13 cellular contexts compared by ENCODE assay signal in the genomic region with DNA sequence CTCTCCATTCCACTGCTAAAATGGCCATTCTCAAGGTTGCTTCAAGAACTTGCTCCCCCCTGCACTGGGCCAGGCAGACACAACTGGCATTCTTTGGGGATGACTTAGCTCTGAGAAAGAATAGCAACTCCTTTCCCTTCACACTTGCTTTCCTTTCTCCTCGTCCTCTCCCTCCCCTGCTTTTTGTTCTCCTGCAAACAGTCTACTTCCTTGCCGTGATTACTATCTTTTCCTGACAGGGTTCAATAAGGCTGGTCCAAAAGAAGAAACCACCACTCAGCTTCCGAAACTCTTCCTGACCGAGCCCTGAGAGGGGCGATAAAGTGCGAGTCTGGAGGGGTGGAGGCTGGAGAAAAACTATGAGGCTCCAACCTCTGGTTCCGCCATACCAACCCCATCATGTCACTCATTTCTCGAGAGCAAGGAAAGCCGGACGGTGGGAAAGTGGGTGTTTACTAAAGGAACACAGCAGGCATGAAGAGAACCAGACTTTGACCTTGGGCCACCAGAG. TPM values are rescaled to one million over a fixed set of nuclear protein-coding genes. Genes with fewer than 3 reads are reported as not detected.
A peak's percentile ranks its signal among the peaks of the same experiment; 100 is the strongest.
DNase-seq lines count a peak whose midpoint lies in the region; ATAC-seq and TF ChIP-seq lines count a peak whose summit lies in the region.
"Had no signal": no experiment of that assay in that cellular context is flagged by ENCODE, and none has a peak within 500 bp of the region (broad histone marks: within the 10 kb centered on the region; RNA-seq: fewer than 3 reads in every experiment).

No MANE protein-coding gene starts in this region.

- H3K27ac ChIP-seq in GM23338 (ENCODE audit: low read depth): 0 out of 2 replicates have a peak overlapping the region, but pooled peaks have one; percentile 45
- no peak overlapping the region for H3K27ac ChIP-seq in Karpas-422 (ENCODE audit: low read length)
- H3K27ac ChIP-seq in adrenal gland: peak overlapping the region in 2 of 5 donors; percentile 63 to 94
- H3K27ac ChIP-seq: SJCRH30 had no signal

- intact Hi-C loops in adrenal gland (cut with DNase I): no loop called here

- H4K20me1 ChIP-seq in GM23338 (replicated peaks; ENCODE audit: insufficient read depth) (peaks cover 38% of the 10 kb centered on the region), Karpas-422 (ENCODE audit: insufficient read depth, low read depth, low read length) (no peaks in the 10 kb centered on the region)

- no peak overlapping the region for H2AFZ ChIP-seq in GM23338
- no peak overlapping the region for H2AFZ ChIP-seq in Karpas-422 (ENCODE audit: low read length)

- no peak for ATAC-seq in GM23338
- ATAC-seq: stimulated activated naive CD8-positive, alpha-beta T cell treated with anti-CD3 and anti-CD28 coated beads, Interleukin-15, Interleukin-2, amounts not matched to agents 100 U/mL and 50 U/mL, for 24 hours had no signal

- peaks cover 59% of the 10 kb centered on the region for H3K4me1 Mint-ChIP-seq in GM23338

- no peaks in the 10 kb centered on the region for H3K9me2 ChIP-seq in GM23338 (ENCODE audit: insufficient read depth)
- no peaks in the 10 kb centered on the region for H3K9me2 ChIP-seq in Karpas-422 (replicated peaks; ENCODE audit: insufficient read depth, low read length)

- peaks cover 27% of the 10 kb centered on the region for H3K4me1 ChIP-seq in GM23338 (ENCODE audit: insufficient read depth)
- H3K4me1 ChIP-seq in skeletal muscle satellite cell (ENCODE audit: control insufficient read depth, insufficient read depth, low read length): peaks cover 84% of the 10 kb centered on the region
- H3K4me1 ChIP-seq in Karpas-422 (ENCODE audit: low read length): no peaks in the 10 kb centered on the region
- H3K4me1 ChIP-seq in adrenal gland (replicated peaks in 1 of 2): peaks cover 39 to 62% of the 10 kb centered on the region in 2 donors

- H3K36me3 ChIP-seq in GM23338 (ENCODE audit: insufficient read depth): peaks cover 34% of the 10 kb centered on the region
- peaks cover 96% of the 10 kb centered on the region for H3K36me3 ChIP-seq in skeletal muscle satellite cell (ENCODE audit: insufficient read depth, low read length)
- H3K36me3 ChIP-seq in Karpas-422 (ENCODE audit: insufficient read depth, low read length): no peaks in the 10 kb centered on the region
- peaks cover 0 to 54% of the 10 kb centered on the region in 2 donors for H3K36me3 ChIP-seq in adrenal gland (replicated peaks in 1 of 2)

- H3K4me3 ChIP-seq in GM23338 (no peak overlapping the region), astrocyte of the spinal cord (ENCODE audit: low read depth, low read length) (no peak overlapping the region), skeletal muscle satellite cell (ENCODE audit: low read length) (peak overlapping the region; percentile 100), Karpas-422 (ENCODE audit: low read length) (no peak overlapping the region), adrenal gland (no peak overlapping the region)
- H3K4me3 ChIP-seq: SJCRH30 had no signal

- H3K4me3 Mint-ChIP-seq in GM23338: no peak overlapping the region

- H3K27me3 Mint-ChIP-seq in GM23338 (ENCODE audit: insufficient read depth, low read depth, poor library complexity): peaks cover 33% of the 10 kb centered on the region

- DNase-seq in GM23338 (ENCODE audit: low spot score) (no peak), astrocyte of the spinal cord (ENCODE audit: low read depth, low spot score) (peak; percentile 81), hepatic stellate cell (ENCODE audit: low spot score) (peak; percentile 78), CD1c-positive myeloid dendritic cell (ENCODE audit: extremely low spot score) (no peak), Karpas-422 (no peak), adrenal gland (no peak)
- DNase-seq in activated CD4-positive, alpha-beta T cell treated with anti-CD3 and anti-CD28 coated beads for 48 hours: no peak
- DNase-seq: activated CD8-positive, alpha-beta memory T cell treated with anti-CD3 and anti-CD28 coated beads, Interleukin-2, amount 50 U/mL, for 48 hours; NCI-H1436; occipital lobe; SJCRH30; stimulated activated naive CD8-positive, alpha-beta T cell treated with anti-CD3 and anti-CD28 coated beads, Interleukin-15, Interleukin-2, amounts not matched to agents 100 U/mL and 50 U/mL, for 24 hours had no signal

- no peak overlapping the region for H3K27ac Mint-ChIP-seq in GM23338

- H3K27me3 ChIP-seq in GM23338 (ENCODE audit: insufficient read depth) (peaks cover 6% of the 10 kb centered on the region; the same call in 1 of the 2 replicates), skeletal muscle satellite cell (ENCODE audit: control insufficient read depth, insufficient read depth, low read length) (no peaks in the 10 kb centered on the region), Karpas-422 (ENCODE audit: low read length) (no peaks in the 10 kb centered on the region), adrenal gland (no peaks in the 10 kb centered on the region)
- H3K27me3 ChIP-seq: SJCRH30 had no signal

- H3K9me3 ChIP-seq in skeletal muscle satellite cell (replicated peaks; ENCODE audit: low read length) (no peaks in the 10 kb centered on the region), Karpas-422 (ENCODE audit: low read length) (no peaks in the 10 kb centered on the region), adrenal gland (replicated peaks in 1 of 3) (no peaks in the 10 kb centered on the region)
- H3K9me3 ChIP-seq: SJCRH30 had no signal

- TF ChIP-seq CTCF in GM23338 (conservative IDR thresholded peaks at IDR 0.05; ENCODE audit: low read depth in 2 of 2) (no peak), astrocyte of the spinal cord (IDR thresholded peaks at IDR 0.05; ENCODE audit: low read depth, low read length) (no peak), adrenal gland (IDR thresholded peaks at IDR 0.05) (no peak)

- in situ Hi-C loops in astrocyte of the spinal cord (cut with HindIII; ENCODE audit: low sequenced_read_pairs): no loop called here

- H3K79me2 ChIP-seq in GM23338 (replicated peaks; ENCODE audit: insufficient read depth) (peaks cover 38% of the 10 kb centered on the region), Karpas-422 (ENCODE audit: low read length) (no peaks in the 10 kb centered on the region)

- no peaks in the 10 kb centered on the region for H3K9me3 Mint-ChIP-seq in GM23338

- H3K9ac ChIP-seq in skeletal muscle satellite cell (ENCODE audit: low read depth, low read length) (peak overlapping the region; percentile 100), Karpas-422 (ENCODE audit: low read length) (no peak overlapping the region)

- peaks cover 36% of the 10 kb centered on the region for H3F3A ChIP-seq in GM23338 (replicated peaks; ENCODE audit: low read depth)

- TF ChIP-seq POLR2A in adrenal gland (IDR thresholded peaks at IDR 0.05): no peak

- H3K4me2 ChIP-seq in GM23338 (no peak overlapping the region), skeletal muscle satellite cell (ENCODE audit: low read length) (peak overlapping the region; percentile 98), Karpas-422 (ENCODE audit: low read depth, low read length, poor library complexity, severe bottlenecking) (no peak overlapping the region)

- peaks cover 78% of the 10 kb centered on the region for H3K36me3 Mint-ChIP-seq in GM23338 (ENCODE audit: low read depth)

- WGBS in adrenal gland, 4 donors: 66 to 75% (median 73%) methylated on average over 10 of the region's 10 CpGs

TF ChIP-seq in GM23338, 12 proteins besides CTCF, POLR2A, EP300 and RAD21:
- no peak for TF ChIP-seq POLR2AphosphoS5 (IDR thresholded peaks at IDR 0.05; ENCODE audit: low read depth)
- no peak for TF ChIP-seq STAT1 (IDR thresholded peaks at IDR 0.05; ENCODE audit: unreplicated experiment)
- no peak for TF ChIP-seq EZH2 (IDR thresholded peaks at IDR 0.05; ENCODE audit: low read depth, unreplicated experiment)
- TF ChIP-seq ZNF114 (CRISPR knock-in tag; IDR thresholded peaks at IDR 0.05): no peak
- TF ChIP-seq JUNB (IDR thresholded peaks at IDR 0.05; ENCODE audit: unreplicated experiment): no peak
- TF ChIP-seq REST (IDR thresholded peaks at IDR 0.05; ENCODE audit: unreplicated experiment): no peak
TF ChIP-seq in GM23338: peak in this region for 0.

RNA-seq across cellular contexts. Expression of gene AMOTL2, which starts 5.0 kb away (rescaled TPM):
- total RNA-seq in GM23338 (2014; rRNA removed; shearing (Covaris generic)): 96.2 and 102 TPM in 2 replicates
- polyA plus RNA-seq in GM23338 (2016; fragmentation: Nextera tagmentation; extraction: Ambion mirVana): 17.4 and 17.9 TPM in 2 replicates
- total RNA-seq in skeletal muscle satellite cell (2012; rRNA removed): 40.8 and 77.5 TPM in 2 replicates
- total RNA-seq in Karpas-422 (2014; rRNA removed; shearing (Covaris generic); ENCODE audit: low replicate concordance): not detected in 2 replicates
- total RNA-seq in adrenal gland: 10 to 100 TPM; 15.9 to 63.0 (median 35.8) TPM
- polyA plus RNA-seq in adrenal gland: 10 to 100 TPM in 2 of 3 donors, 1 to 10 TPM in 1; 9.5 to 15.4 (median 10.5) TPM

Comparison
In these comparisons a context has a peak if more than half of its experiments do, and no peak if none do; other contexts are left out.
1. DNase-seq: peak in astrocyte of the spinal cord (single experiment) and hepatic stellate cell (single experiment); none in GM23338 (single experiment), activated CD4-positive, alpha-beta T cell treated with anti-CD3 and anti-CD28 coated beads for 48 hours (single experiment), CD1c-positive myeloid dendritic cell (single experiment), Karpas-422 (single experiment) and adrenal gland (0 of 7).
2. RNA of gene AMOTL2, which starts 5.0 kb away (total RNA-seq): 96.2 to 102 TPM in GM23338 and 15.9 to 63.0 TPM in adrenal gland; not detected in Karpas-422; every median in the first group is over 10 times any median in the second.